Comparison of ENCODE assay signal across 10 cellular contexts in the genomic region with DNA sequence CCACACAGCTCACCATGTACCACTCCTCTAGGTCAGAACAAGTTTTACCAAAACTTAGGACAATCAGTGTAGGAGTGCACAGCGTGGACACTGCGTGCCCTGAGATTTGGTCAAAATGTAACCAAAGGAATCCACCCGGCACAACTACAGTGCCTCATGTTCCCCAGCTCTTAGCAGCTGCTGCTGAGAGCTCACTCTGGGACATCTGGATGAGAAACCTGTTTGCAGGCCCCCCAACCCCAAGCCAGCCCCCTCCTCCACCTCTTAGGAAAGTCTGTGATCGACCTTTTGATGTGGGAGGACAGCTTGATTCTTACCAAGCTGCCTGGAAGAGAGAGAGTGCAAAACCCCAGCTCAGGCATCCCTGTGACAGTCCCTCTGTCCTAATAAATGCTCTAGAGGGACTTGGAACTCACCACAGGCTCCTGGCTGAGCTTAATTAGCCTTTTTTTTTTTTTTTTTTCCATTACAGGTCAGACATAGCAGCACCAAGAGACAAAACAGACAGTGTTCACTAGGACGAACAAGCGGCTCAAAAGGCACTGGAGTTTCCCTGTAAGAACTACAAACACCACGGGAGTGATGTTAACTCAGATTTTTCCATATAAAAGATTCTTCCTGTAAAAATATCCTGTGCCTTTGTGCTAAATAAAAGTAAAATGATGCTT.
A peak's percentile ranks its signal among the peaks of the same experiment; 100 is the strongest.
DNase-seq lines count a peak whose midpoint lies in the region; ATAC-seq and TF ChIP-seq lines count a peak whose summit lies in the region.
"Had no signal": no experiment of that assay in that cellular context is flagged by ENCODE, and none has a peak within 500 bp of the region (broad histone marks: within the 10 kb centered on the region; RNA-seq: fewer than 3 reads in every experiment).

No MANE protein-coding gene starts in this region.

- no peaks in the 10 kb centered on the region for H3K9me3 Mint-ChIP-seq in activated T-cell treated with anti-CD3 and anti-CD28 coated beads, Interleukin-2, amount 50 U/mL, for 4 hours

- H3K9me3 ChIP-seq in duodenal mucosa (ENCODE audit: control insufficient read depth in 1 of 2, low read length in 2 of 2) (no peaks in the 10 kb centered on the region), tibial nerve (no peaks in the 10 kb centered on the region)

- peaks cover 55 to 57% of the 10 kb centered on the region in 2 donors for H3K4me1 ChIP-seq in duodenal mucosa (ENCODE audit: control insufficient read depth in 1 of 2, insufficient read depth in 2 of 2, low read length in 2 of 2)
- peaks cover 0 to 84% (median 49%) of the 10 kb centered on the region in 4 donors for H3K4me1 ChIP-seq in tibial nerve

- peak; percentile 22 for DNase-seq in NCI-H2171 treated with DMSO at 0.1 percent for 48 hours (lab: John Stamatoyannopoulos, UW)
- DNase-seq in NCI-H2171 (lab: John Stamatoyannopoulos, UW): no peak
- DNase-seq in medulla oblongata (ENCODE audit: extremely low spot score): peak; percentile 26
- no peak for DNase-seq in tibial nerve (ENCODE audit: low spot score in 2 of 2)
- DNase-seq in NCI-H226: no peak
- no peak for DNase-seq in activated T-cell treated with anti-CD3 and anti-CD28 coated beads, Interleukin-2, amount 50 U/mL, for 4 hours
- DNase-seq: AML-193, Karpas-422 had no signal

- H3K27me3 Mint-ChIP-seq in activated T-cell treated with anti-CD3 and anti-CD28 coated beads, Interleukin-2, amount 50 U/mL, for 4 hours (ENCODE audit: low read depth): peaks cover 23% of the 10 kb centered on the region

- H3K27ac ChIP-seq in duodenal mucosa (ENCODE audit: low read depth, low read length) (peak overlapping the region; percentile 87), tibial nerve (peak overlapping the region; percentile 65 to 95 (median 89))

- H3K36me3 ChIP-seq in duodenal mucosa (ENCODE audit: control insufficient read depth in 1 of 2, insufficient read depth in 2 of 2, low read length in 2 of 2) (no peaks in the 10 kb centered on the region), tibial nerve (no peaks in the 10 kb centered on the region)

- no peaks in the 10 kb centered on the region for H3K27me3 ChIP-seq in duodenal mucosa (ENCODE audit: control insufficient read depth in 1 of 2, insufficient read depth in 2 of 2, low read length in 2 of 2)
- H3K27me3 ChIP-seq in tibial nerve: no peaks in the 10 kb centered on the region

- no peak overlapping the region for H3K4me3 Mint-ChIP-seq in activated T-cell treated with anti-CD3 and anti-CD28 coated beads, Interleukin-2, amount 50 U/mL, for 4 hours

- TF ChIP-seq CTCF in tibial nerve (IDR thresholded peaks at IDR 0.05): no peak

- no peaks in the 10 kb centered on the region for H3K36me3 Mint-ChIP-seq in activated T-cell treated with anti-CD3 and anti-CD28 coated beads, Interleukin-2, amount 50 U/mL, for 4 hours (ENCODE audit: insufficient read depth)

- 21 to 35% methylated on average over 7 of the region's 7 CpGs for WGBS in tibial nerve, 2 donors

- no peak for TF ChIP-seq POLR2A in tibial nerve (IDR thresholded peaks at IDR 0.05)

- H3K4me3 ChIP-seq in duodenal mucosa (ENCODE audit: low read depth in 1 of 2, low read length in 2 of 2) (peak overlapping the region; percentile 79 to 86), tibial nerve (peak overlapping the region; percentile 40 to 64 (median 50))

- peaks cover 4% of the 10 kb centered on the region for H3K4me1 Mint-ChIP-seq in activated T-cell treated with anti-CD3 and anti-CD28 coated beads, Interleukin-2, amount 50 U/mL, for 4 hours (ENCODE audit: low read depth)

- no peak for ATAC-seq in HG03196 (IDR thresholded peaks at IDR 0.05; ENCODE audit: unreplicated experiment)
- ATAC-seq in activated T-cell treated with anti-CD3 and anti-CD28 coated beads, Interleukin-2, amount 50 U/mL, for 4 hours: no peak

- H3K9ac ChIP-seq in duodenal mucosa (ENCODE audit: low read depth in 1 of 2, low read length in 2 of 2): peak overlapping the region; percentile 78 to 85

- TF ChIP-seq EP300 in tibial nerve (IDR thresholded peaks at IDR 0.05): no peak

Comparison
In these comparisons a context has a peak if more than half of its experiments do, and no peak if none do; other contexts are left out.
1. DNase-seq: peak in NCI-H2171 treated with DMSO at 0.1 percent for 48 hours (single experiment) and medulla oblongata (single experiment); none in NCI-H2171 (single experiment), tibial nerve (0 of 2), NCI-H226 (single experiment) and activated T-cell treated with anti-CD3 and anti-CD28 coated beads, Interleukin-2, amount 50 U/mL, for 4 hours (single experiment).